12 cellular contexts compared by ENCODE assay signal in the genomic region with DNA sequence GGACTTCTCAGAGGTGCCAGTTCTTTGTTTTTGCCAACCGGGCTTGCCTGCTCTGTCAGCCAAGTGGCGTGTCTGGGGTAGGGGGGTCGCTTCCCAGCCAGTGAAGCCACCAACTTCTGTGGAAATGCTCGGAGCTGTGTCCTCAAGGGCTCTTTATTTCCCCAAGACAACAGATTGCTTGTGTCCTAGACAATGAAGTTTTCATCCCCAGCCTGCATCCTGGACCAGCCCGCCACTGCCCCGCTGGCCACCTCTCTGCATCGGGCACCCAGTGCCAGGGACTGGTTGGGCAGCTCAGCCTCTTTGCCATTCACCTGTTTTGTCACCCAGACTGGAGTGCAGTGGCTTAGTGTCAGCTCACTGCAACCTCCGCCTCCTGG. TPM values are rescaled to one million over a fixed set of nuclear protein-coding genes. Genes with fewer than 3 reads are reported as not detected.
A peak's percentile ranks its signal among the peaks of the same experiment; 100 is the strongest.
DNase-seq lines count a peak whose midpoint lies in the region; ATAC-seq, FAIRE-seq and TF ChIP-seq lines count a peak whose summit lies in the region.
"Had no signal": no experiment of that assay in that cellular context is flagged by ENCODE, and none has a peak within 500 bp of the region (broad histone marks: within the 10 kb centered on the region; RNA-seq: fewer than 3 reads in every experiment).

No MANE protein-coding gene starts in this region.

- intact Hi-C loops in HepG2 (cut with micrococcal nuclease; ENCODE audit: unreplicated experiment), result no loop called here
- intact Hi-C loops in sigmoid colon (cut with DNase I), result no loop called here
- intact Hi-C loops in testis (cut with DNase I; ENCODE audit: low total_unique reads), result no loop called here

- H3K4me3 ChIP-seq in HepG2 (replicated peaks in 1 of 3; ENCODE audit: insufficient read depth in 1 of 3, low read depth in 2 of 3, low read length in 3 of 3) (peak overlapping the region in 1 of 3 experiments; percentile 30; a peak in 1 of 6 replicates), sigmoid colon (no peak overlapping the region), testis (no peak overlapping the region)

- H3K27me3 ChIP-seq in HepG2 (ENCODE audit: control insufficient read depth in 1 of 2, insufficient read depth in 2 of 2, low read length in 2 of 2), result no peaks in the 10 kb centered on the region
- H3K27me3 ChIP-seq in sigmoid colon, result no peaks in the 10 kb centered on the region
- no peaks in the 10 kb centered on the region for H3K27me3 ChIP-seq in testis

- no peak overlapping the region for H2AFZ ChIP-seq in HepG2 (ENCODE audit: low read length)

- TF ChIP-seq CTCF in C4-2B (conservative IDR thresholded peaks at IDR 0.05) (no peak), HepG2 (CRISPR knock-in tag; IDR thresholded peaks at IDR 0.05) (no peak), sigmoid colon (IDR thresholded peaks at IDR 0.05) (no peak), testis (IDR thresholded peaks at IDR 0.05) (no peak)

- FAIRE-seq in HepG2 (lab: Jason Lieb, UNC), result no peak
- FAIRE-seq: H54 had no signal

- 88% methylated on average over 5 of the region's 8 CpGs for WGBS in HepG2 (ENCODE audit: low lambda C conversion rate)
- WGBS in sigmoid colon, 2 donors, result 90 to 95% methylated on average over 8 of the region's 8 CpGs
- WGBS in testis, 2 donors, result 70 to 92% methylated on average over 2 to 8 of the region's 8 CpGs

- TF ChIP-seq EP300 in HepG2 (IDR thresholded peaks at IDR 0.05; ENCODE audit: low read depth in 2 of 2, low read length in 2 of 2), result no peak
- TF ChIP-seq EP300 in HepG2 (CRISPR knock-in tag; IDR thresholded peaks at IDR 0.05; ENCODE audit: borderline replicate concordance), result no peak
- no peak for TF ChIP-seq EP300 in sigmoid colon (IDR thresholded peaks at IDR 0.05)

- CTCF ChIA-PET in HepG2 (lab: Yijun Ruan, JAX; ENCODE audit: low intra/inter-chr PET ratio, low total read pairs), result interaction anchor here (1.5 kb wide), 1 partner anchor 40 kb away, joined by 5 read pairs; no protein-coding TSS in a partner anchor

- H3K4me1 ChIP-seq in HepG2 (ENCODE audit: insufficient read depth, low read length), result peaks cover 73% of the 10 kb centered on the region
- peaks cover 4 to 75% (median 66%) of the 10 kb centered on the region in 4 donors for H3K4me1 ChIP-seq in sigmoid colon
- H3K4me1 ChIP-seq in testis, result peaks cover 61% of the 10 kb centered on the region

- H3K4me2 ChIP-seq in HepG2 (ENCODE audit: low read depth, low read length), result peak overlapping the region; percentile 37; the same call in 1 of the 2 replicates

- in situ Hi-C loops in HepG2 (cut with HindIII; ENCODE audit: extremely low pct_ligation_motif_present, low pct_unique_long_range_greater_than_20kb), result no loop called here

- H3K27ac ChIP-seq in C4-2B (peak overlapping the region; percentile 39), angular gyrus (ENCODE audit: low read depth, low read length) (peak overlapping the region; percentile 98), HepG2 (ENCODE audit: extremely low read length, insufficient read depth, low read length) (peak overlapping the region; percentile 74), sigmoid colon (peak overlapping the region; percentile 99 to 100 (median 100)), testis (no peak overlapping the region)

- TF ChIP-seq POLR2A in HepG2 (IDR thresholded peaks at IDR 0.05; ENCODE audit: insufficient read depth in 1 of 2, low read depth in 2 of 2, low read length in 2 of 2) (no peak), sigmoid colon (IDR thresholded peaks at IDR 0.05) (no peak), testis (IDR thresholded peaks at IDR 0.05) (no peak)

- ATAC-seq in HepG2, result no peak

- no peak for DNase-seq in HepG2 (ENCODE audit: low spot score)
- no peak for DNase-seq in sigmoid colon
- no peak for DNase-seq in testis
- no peak for DNase-seq in H4 (ENCODE audit: low spot score)
- DNase-seq in NCI-H69 (lab: John Stamatoyannopoulos, UW), result no peak
- no peak for DNase-seq in COR-L47 (lab: John Stamatoyannopoulos, UW)
- DNase-seq: activated CD4-positive, alpha-beta T cell treated with anti-CD3 and anti-CD28 coated beads, Interleukin-2, amount 50 U/mL, for 4 hours; activated naive CD8-positive, alpha-beta T cell treated with anti-CD3 and anti-CD28 coated beads, Interleukin-2, amount 10 ng/mL, durations not matched to agents 7 days and 5 days had no signal

- no peak for TF ChIP-seq RAD21 in HepG2 (CRISPR knock-in tag; IDR thresholded peaks at IDR 0.05)

- POLR2A ChIA-PET in HepG2 (lab: Yijun Ruan, JAX), result interaction anchor here (0.9 to 1.8 kb wide), 9 partner anchors 11 to 73 kb away, joined by 3 to 12 read pairs (median 4); partner anchors contain the start of genes ANGPTL4, MARCHF2, NDUFA7 and RPS28

- H3K36me3 ChIP-seq in HepG2 (replicated peaks in 1 of 2; ENCODE audit: control insufficient read depth in 1 of 2, insufficient read depth in 2 of 2, low read length in 2 of 2) (no peaks in the 10 kb centered on the region; a peak in 1 of 5 replicates), sigmoid colon (no peaks in the 10 kb centered on the region), testis (ENCODE audit: low read depth, missing control alignments) (no peaks in the 10 kb centered on the region)

- peaks cover 57% of the 10 kb centered on the region for H3K79me2 ChIP-seq in HepG2 (ENCODE audit: insufficient read depth, low read length)

- no TSS peak for BruUV-seq in HepG2 (replicated peaks; lab: Mats Ljungman, UMichigan)

- H3K9me3 ChIP-seq in HepG2 (ENCODE audit: low read length) (no peaks in the 10 kb centered on the region), sigmoid colon (no peaks in the 10 kb centered on the region), testis (no peaks in the 10 kb centered on the region)

- peaks cover 9% of the 10 kb centered on the region for H4K20me1 ChIP-seq in HepG2 (ENCODE audit: insufficient read depth, low read length)

- H3K9ac ChIP-seq in HepG2 (ENCODE audit: insufficient read depth, low read depth, low read length), result 0 out of 2 replicates have a peak overlapping the region, but pooled peaks have one; percentile 32

RNA-seq across cellular contexts. Expression of gene RAB11B, which starts 3.7 kb away (rescaled TPM):
- total RNA-seq in HepG2 (2016; rRNA removed; fragmentation: Illumina TruSeq; extraction: Trizol) (6.0 and 11.5 TPM in 2 replicates), sigmoid colon (10 to 100 TPM; 17.5 to 42.1 (median 28.7) TPM), testis (10 to 100 TPM; 84.4 to 95.2 TPM)
- 3.2 and 5.3 TPM in 2 replicates for total RNA-seq in HepG2 (2016; cell fraction: cytosol; rRNA removed; fragmentation: Illumina TruSeq; extraction: Trizol; ENCODE audit: low read depth)
- total RNA-seq in HepG2 (2016; cell fraction: insoluble cytoplasmic fraction; rRNA removed; fragmentation: Illumina TruSeq; extraction: Trizol), result 5.3 and 9.6 TPM in 2 replicates
- 5.5 and 8.1 TPM in 2 replicates for total RNA-seq in HepG2 (2016; cell fraction: membrane; rRNA removed; fragmentation: Illumina TruSeq; extraction: Trizol)
- total RNA-seq in HepG2 (2016; cell fraction: nucleus; rRNA removed; fragmentation: Illumina TruSeq; extraction: Trizol), result 10.6 and 12.6 TPM in 2 replicates
- polyA plus RNA-seq in HepG2 (2011; rRNA removed) (28.4 and 39.6 TPM in 2 replicates), sigmoid colon (100 to 1,000 TPM in 1 of 3 donors, 10 to 100 TPM in 2; 67.0 to 103 (median 82.9) TPM), testis (ENCODE audit: insufficient read depth, low read depth, low replicate concordance) (126 TPM)
- polyA plus RNA-seq in HepG2 (2011; cell fraction: cytosol; rRNA removed), result 25.6 and 37.5 TPM in 2 replicates
- 145 and 155 TPM in 2 replicates for polyA plus RNA-seq in HepG2 (2011; cell fraction: nucleus; rRNA removed)
- 60.0 and 70.4 TPM in 2 replicates for polyA plus RNA-seq in HepG2 (2012)
- 12.4 and 13.3 TPM in 2 replicates for polyA plus RNA-seq in HepG2 (2016; cell fraction: cytosol; fragmentation: Illumina TruSeq; extraction: Trizol; ENCODE audit: low read depth)
- polyA plus RNA-seq in HepG2 (2016; cell fraction: insoluble cytoplasmic fraction; fragmentation: Illumina TruSeq; extraction: Trizol; ENCODE audit: low read depth), result 42.9 and 48.7 TPM in 2 replicates
- 18.3 and 20.3 TPM in 2 replicates for polyA plus RNA-seq in HepG2 (2016; cell fraction: membrane; fragmentation: Illumina TruSeq; extraction: Trizol; ENCODE audit: low read depth)
- 54.5 and 58.9 TPM in 2 replicates for polyA plus RNA-seq in HepG2 (2016; cell fraction: nucleus; fragmentation: Illumina TruSeq; extraction: Trizol; ENCODE audit: insufficient read depth, low read depth)
- polyA minus RNA-seq in HepG2 (2011; rRNA and poly(A)+ RNA removed; ENCODE audit: low replicate concordance), result 12.0 and 69.0 TPM in 2 replicates
- 33.6 and 48.7 TPM in 2 replicates for polyA minus RNA-seq in HepG2 (2011; cell fraction: cytosol; rRNA and poly(A)+ RNA removed)
- polyA minus RNA-seq in HepG2 (2011; cell fraction: nucleus; rRNA and poly(A)+ RNA removed), result 27.7 and 30.1 TPM in 2 replicates
- total RNA-seq in H4 (2014; rRNA removed; shearing (Covaris generic)), result 9.9 and 11.8 TPM in 2 replicates

RNA-seq across cellular contexts. Expression of gene MARCHF2, which starts 19.2 kb away (rescaled TPM):
- total RNA-seq in HepG2 (2016; rRNA removed; fragmentation: Illumina TruSeq; extraction: Trizol), result 10.6 and 12.7 TPM in 2 replicates
- total RNA-seq in HepG2 (2016; cell fraction: cytosol; rRNA removed; fragmentation: Illumina TruSeq; extraction: Trizol; ENCODE audit: low read depth), result 59.6 and 64.1 TPM in 2 replicates
- 8.2 and 12.9 TPM in 2 replicates for total RNA-seq in HepG2 (2016; cell fraction: insoluble cytoplasmic fraction; rRNA removed; fragmentation: Illumina TruSeq; extraction: Trizol)
- total RNA-seq in HepG2 (2016; cell fraction: membrane; rRNA removed; fragmentation: Illumina TruSeq; extraction: Trizol), result 65.2 and 66.6 TPM in 2 replicates
- 3.6 and 5.3 TPM in 2 replicates for total RNA-seq in HepG2 (2016; cell fraction: nucleus; rRNA removed; fragmentation: Illumina TruSeq; extraction: Trizol)
- polyA plus RNA-seq in HepG2 (2011; rRNA removed), result 13.0 and 17.0 TPM in 2 replicates
- polyA plus RNA-seq in HepG2 (2011; cell fraction: cytosol; rRNA removed), result 21.1 and 28.3 TPM in 2 replicates
- 15.0 and 19.7 TPM in 2 replicates for polyA plus RNA-seq in HepG2 (2011; cell fraction: nucleus; rRNA removed)
- 6.7 and 12.0 TPM in 2 replicates for polyA plus RNA-seq in HepG2 (2012)
- polyA plus RNA-seq in HepG2 (2016; cell fraction: cytosol; fragmentation: Illumina TruSeq; extraction: Trizol; ENCODE audit: low read depth), result 74.4 and 75.7 TPM in 2 replicates
- 8.3 and 8.9 TPM in 2 replicates for polyA plus RNA-seq in HepG2 (2016; cell fraction: insoluble cytoplasmic fraction; fragmentation: Illumina TruSeq; extraction: Trizol; ENCODE audit: low read depth)
- polyA plus RNA-seq in HepG2 (2016; cell fraction: membrane; fragmentation: Illumina TruSeq; extraction: Trizol; ENCODE audit: low read depth), result 56.5 and 63.1 TPM in 2 replicates
- polyA plus RNA-seq in HepG2 (2016; cell fraction: nucleus; fragmentation: Illumina TruSeq; extraction: Trizol; ENCODE audit: insufficient read depth, low read depth), result 8.7 and 13.2 TPM in 2 replicates
- polyA minus RNA-seq in HepG2 (2011; rRNA and poly(A)+ RNA removed; ENCODE audit: low replicate concordance), result 5.3 and 38.3 TPM in 2 replicates
- 11.2 and 13.2 TPM in 2 replicates for polyA minus RNA-seq in HepG2 (2011; cell fraction: cytosol; rRNA and poly(A)+ RNA removed)
- 2.3 and 8.2 TPM in 2 replicates for polyA minus RNA-seq in HepG2 (2011; cell fraction: nucleus; rRNA and poly(A)+ RNA removed)
- total RNA-seq in sigmoid colon, result 100 to 1,000 TPM; 283 to 383 (median 303) TPM
- 10 to 100 TPM; 25.8 to 46.2 (median 42.1) TPM for polyA plus RNA-seq in sigmoid colon
- total RNA-seq in testis, result 10 to 100 TPM; 62.6 to 84.5 TPM
- polyA plus RNA-seq in testis (ENCODE audit: insufficient read depth, low read depth, low replicate concordance), result 35.3 TPM
- total RNA-seq in H4 (2014; rRNA removed; shearing (Covaris generic)), result 28.0 and 30.6 TPM in 2 replicates

RNA-seq across cellular contexts. Expression of gene ANGPTL4, which starts 29.9 kb away (rescaled TPM):
- total RNA-seq in HepG2 (2016; rRNA removed; fragmentation: Illumina TruSeq; extraction: Trizol), result 0.20 and 0.80 TPM in 2 replicates
- total RNA-seq in HepG2 (2016; cell fraction: cytosol; rRNA removed; fragmentation: Illumina TruSeq; extraction: Trizol; ENCODE audit: low read depth), result 0.10 and 0.35 TPM in 2 replicates
- 0.27 and 0.80 TPM in 2 replicates for total RNA-seq in HepG2 (2016; cell fraction: insoluble cytoplasmic fraction; rRNA removed; fragmentation: Illumina TruSeq; extraction: Trizol)
- 0.48 and 0.71 TPM in 2 replicates for total RNA-seq in HepG2 (2016; cell fraction: membrane; rRNA removed; fragmentation: Illumina TruSeq; extraction: Trizol)
- total RNA-seq in HepG2 (2016; cell fraction: nucleus; rRNA removed; fragmentation: Illumina TruSeq; extraction: Trizol), result 0.78 and 1.6 TPM in 2 replicates
- 21.7 and 39.9 TPM in 2 replicates for polyA plus RNA-seq in HepG2 (2011; rRNA removed)
- polyA plus RNA-seq in HepG2 (2011; cell fraction: cytosol; rRNA removed), result 24.1 and 25.1 TPM in 2 replicates
- polyA plus RNA-seq in HepG2 (2011; cell fraction: nucleus; rRNA removed), result 62.7 and 74.1 TPM in 2 replicates
- polyA plus RNA-seq in HepG2 (2012), result 15.1 and 16.8 TPM in 2 replicates
- 0.22 and 0.23 TPM in 2 replicates for polyA plus RNA-seq in HepG2 (2016; cell fraction: cytosol; fragmentation: Illumina TruSeq; extraction: Trizol; ENCODE audit: low read depth)
- polyA plus RNA-seq in HepG2 (2016; cell fraction: insoluble cytoplasmic fraction; fragmentation: Illumina TruSeq; extraction: Trizol; ENCODE audit: low read depth), result 0.29 and 0.58 TPM in 2 replicates
- polyA plus RNA-seq in HepG2 (2016; cell fraction: membrane; fragmentation: Illumina TruSeq; extraction: Trizol; ENCODE audit: low read depth), result 0.19 TPM in 2 replicates
- 2.5 and 3.1 TPM in 2 replicates for polyA plus RNA-seq in HepG2 (2016; cell fraction: nucleus; fragmentation: Illumina TruSeq; extraction: Trizol; ENCODE audit: insufficient read depth, low read depth)
- 0.14 and 19.3 TPM in 2 replicates for polyA minus RNA-seq in HepG2 (2011; rRNA and poly(A)+ RNA removed; ENCODE audit: low replicate concordance)
- polyA minus RNA-seq in HepG2 (2011; cell fraction: cytosol; rRNA and poly(A)+ RNA removed), result 14.2 and 17.5 TPM in 2 replicates
- polyA minus RNA-seq in HepG2 (2011; cell fraction: nucleus; rRNA and poly(A)+ RNA removed), result 14.4 and 18.8 TPM in 2 replicates
- total RNA-seq in sigmoid colon, result 10 to 100 TPM in 3 of 4 donors, 1 to 10 TPM in 1; 7.1 to 31.6 (median 24.0) TPM
- 10 to 100 TPM in 1 of 3 donors, 1 to 10 TPM in 2; 2.3 to 10.3 (median 2.4) TPM for polyA plus RNA-seq in sigmoid colon
- total RNA-seq in testis, result 10 to 100 TPM; 10.2 to 18.5 TPM
- polyA plus RNA-seq in testis (ENCODE audit: insufficient read depth, low read depth, low replicate concordance), result 10.0 TPM
- 0.19 TPM in 1 of 2 replicates, not detected in the other for total RNA-seq in H4 (2014; rRNA removed; shearing (Covaris generic))
- total RNA-seq: CD4-positive, alpha-beta memory T cell had no signal
- polyA plus RNA-seq: CD4-positive, alpha-beta memory T cell had no signal

RNA-seq across cellular contexts. Expression of gene KANK3, which starts 50.8 kb away (rescaled TPM):
- total RNA-seq in HepG2 (2016; rRNA removed; fragmentation: Illumina TruSeq; extraction: Trizol) (0.15 and 0.18 TPM in 2 replicates), sigmoid colon (1 to 10 TPM; 6.5 to 8.9 (median 8.4) TPM), testis (10 to 100 TPM in 1 of 2 donors, 1 to 10 TPM in 1; 7.1 to 13.2 TPM)
- total RNA-seq in HepG2 (2016; cell fraction: cytosol; rRNA removed; fragmentation: Illumina TruSeq; extraction: Trizol; ENCODE audit: low read depth), result not detected in 2 replicates
- 0.06 and 0.35 TPM in 2 replicates for total RNA-seq in HepG2 (2016; cell fraction: insoluble cytoplasmic fraction; rRNA removed; fragmentation: Illumina TruSeq; extraction: Trizol)
- 0.07 and 0.28 TPM in 2 replicates for total RNA-seq in HepG2 (2016; cell fraction: membrane; rRNA removed; fragmentation: Illumina TruSeq; extraction: Trizol)
- total RNA-seq in HepG2 (2016; cell fraction: nucleus; rRNA removed; fragmentation: Illumina TruSeq; extraction: Trizol), result 0.12 and 0.22 TPM in 2 replicates
- polyA plus RNA-seq in HepG2 (2011; rRNA removed) (0.20 and 0.73 TPM in 2 replicates), sigmoid colon (1 to 10 TPM in 2 of 3 donors, under 1 TPM in 1; 0.92 to 4.9 (median 3.6) TPM), testis (ENCODE audit: insufficient read depth, low read depth, low replicate concordance) (4.1 TPM)
- polyA plus RNA-seq in HepG2 (2011; cell fraction: cytosol; rRNA removed), result 0.32 and 0.46 TPM in 2 replicates
- 1.5 and 1.8 TPM in 2 replicates for polyA plus RNA-seq in HepG2 (2011; cell fraction: nucleus; rRNA removed)
- 0.27 and 0.32 TPM in 2 replicates for polyA plus RNA-seq in HepG2 (2012)
- not detected in 2 replicates for polyA plus RNA-seq in HepG2 (2016; cell fraction: cytosol; fragmentation: Illumina TruSeq; extraction: Trizol; ENCODE audit: low read depth)
- polyA plus RNA-seq in HepG2 (2016; cell fraction: insoluble cytoplasmic fraction; fragmentation: Illumina TruSeq; extraction: Trizol; ENCODE audit: low read depth), result 0.22 TPM in 1 of 2 replicates, not detected in the other
- polyA plus RNA-seq in HepG2 (2016; cell fraction: membrane; fragmentation: Illumina TruSeq; extraction: Trizol; ENCODE audit: low read depth), result 0.12 TPM in 1 of 2 replicates, not detected in the other
- 0.45 and 0.62 TPM in 2 replicates for polyA plus RNA-seq in HepG2 (2016; cell fraction: nucleus; fragmentation: Illumina TruSeq; extraction: Trizol; ENCODE audit: insufficient read depth, low read depth)
- 0.32 TPM in 1 of 2 replicates, not detected in the other for polyA minus RNA-seq in HepG2 (2011; rRNA and poly(A)+ RNA removed; ENCODE audit: low replicate concordance)
- not detected in 2 replicates for polyA minus RNA-seq in HepG2 (2011; cell fraction: cytosol; rRNA and poly(A)+ RNA removed)
- polyA minus RNA-seq in HepG2 (2011; cell fraction: nucleus; rRNA and poly(A)+ RNA removed), result 0.77 and 1.5 TPM in 2 replicates
- 0.04 and 0.12 TPM in 2 replicates for total RNA-seq in H4 (2014; rRNA removed; shearing (Covaris generic))

RNA-seq across cellular contexts. Expression of gene HNRNPM, which starts 50.9 kb away (rescaled TPM):
- 102 and 144 TPM in 2 replicates for total RNA-seq in HepG2 (2016; rRNA removed; fragmentation: Illumina TruSeq; extraction: Trizol)
- 28.1 and 31.3 TPM in 2 replicates for total RNA-seq in HepG2 (2016; cell fraction: cytosol; rRNA removed; fragmentation: Illumina TruSeq; extraction: Trizol; ENCODE audit: low read depth)
- total RNA-seq in HepG2 (2016; cell fraction: insoluble cytoplasmic fraction; rRNA removed; fragmentation: Illumina TruSeq; extraction: Trizol), result 105 and 130 TPM in 2 replicates
- total RNA-seq in HepG2 (2016; cell fraction: membrane; rRNA removed; fragmentation: Illumina TruSeq; extraction: Trizol), result 29.6 and 34.4 TPM in 2 replicates
- total RNA-seq in HepG2 (2016; cell fraction: nucleus; rRNA removed; fragmentation: Illumina TruSeq; extraction: Trizol), result 79.0 and 100 TPM in 2 replicates
- polyA plus RNA-seq in HepG2 (2011; rRNA removed), result 53.7 and 56.7 TPM in 2 replicates
- polyA plus RNA-seq in HepG2 (2011; cell fraction: cytosol; rRNA removed), result 57.0 and 126 TPM in 2 replicates
- polyA plus RNA-seq in HepG2 (2011; cell fraction: nucleus; rRNA removed), result 114 and 125 TPM in 2 replicates
- polyA plus RNA-seq in HepG2 (2012), result 107 and 138 TPM in 2 replicates
- 12.0 and 13.3 TPM in 2 replicates for polyA plus RNA-seq in HepG2 (2016; cell fraction: cytosol; fragmentation: Illumina TruSeq; extraction: Trizol; ENCODE audit: low read depth)
- polyA plus RNA-seq in HepG2 (2016; cell fraction: insoluble cytoplasmic fraction; fragmentation: Illumina TruSeq; extraction: Trizol; ENCODE audit: low read depth), result 244 and 309 TPM in 2 replicates
- polyA plus RNA-seq in HepG2 (2016; cell fraction: membrane; fragmentation: Illumina TruSeq; extraction: Trizol; ENCODE audit: low read depth), result 17.6 and 27.0 TPM in 2 replicates
- 181 and 202 TPM in 2 replicates for polyA plus RNA-seq in HepG2 (2016; cell fraction: nucleus; fragmentation: Illumina TruSeq; extraction: Trizol; ENCODE audit: insufficient read depth, low read depth)
- 64.5 and 120 TPM in 2 replicates for polyA minus RNA-seq in HepG2 (2011; rRNA and poly(A)+ RNA removed; ENCODE audit: low replicate concordance)
- 53.3 and 60.8 TPM in 2 replicates for polyA minus RNA-seq in HepG2 (2011; cell fraction: cytosol; rRNA and poly(A)+ RNA removed)
- polyA minus RNA-seq in HepG2 (2011; cell fraction: nucleus; rRNA and poly(A)+ RNA removed), result 85.2 and 90.0 TPM in 2 replicates
- 100 to 1,000 TPM in 1 of 4 donors, 10 to 100 TPM in 3; 62.8 to 100 (median 76.1) TPM for total RNA-seq in sigmoid colon
- polyA plus RNA-seq in sigmoid colon, result 100 to 1,000 TPM in 1 of 3 donors, 10 to 100 TPM in 2; 80.5 to 224 (median 83.9) TPM
- total RNA-seq in testis, result 100 to 1,000 TPM; 164 to 177 TPM
- 198 TPM for polyA plus RNA-seq in testis (ENCODE audit: insufficient read depth, low read depth, low replicate concordance)
- 60.8 and 75.1 TPM in 2 replicates for total RNA-seq in H4 (2014; rRNA removed; shearing (Covaris generic))

Comparison
In these comparisons a context has a peak if more than half of its experiments do, and no peak if none do; other contexts are left out.
1. H3K27ac ChIP-seq: peak in C4-2B (single experiment), angular gyrus (single experiment), HepG2 (single experiment) and sigmoid colon (4 of 4); none in testis (0 of 2).